ENCODE assay signal across 8 cellular contexts in the genomic region with DNA sequence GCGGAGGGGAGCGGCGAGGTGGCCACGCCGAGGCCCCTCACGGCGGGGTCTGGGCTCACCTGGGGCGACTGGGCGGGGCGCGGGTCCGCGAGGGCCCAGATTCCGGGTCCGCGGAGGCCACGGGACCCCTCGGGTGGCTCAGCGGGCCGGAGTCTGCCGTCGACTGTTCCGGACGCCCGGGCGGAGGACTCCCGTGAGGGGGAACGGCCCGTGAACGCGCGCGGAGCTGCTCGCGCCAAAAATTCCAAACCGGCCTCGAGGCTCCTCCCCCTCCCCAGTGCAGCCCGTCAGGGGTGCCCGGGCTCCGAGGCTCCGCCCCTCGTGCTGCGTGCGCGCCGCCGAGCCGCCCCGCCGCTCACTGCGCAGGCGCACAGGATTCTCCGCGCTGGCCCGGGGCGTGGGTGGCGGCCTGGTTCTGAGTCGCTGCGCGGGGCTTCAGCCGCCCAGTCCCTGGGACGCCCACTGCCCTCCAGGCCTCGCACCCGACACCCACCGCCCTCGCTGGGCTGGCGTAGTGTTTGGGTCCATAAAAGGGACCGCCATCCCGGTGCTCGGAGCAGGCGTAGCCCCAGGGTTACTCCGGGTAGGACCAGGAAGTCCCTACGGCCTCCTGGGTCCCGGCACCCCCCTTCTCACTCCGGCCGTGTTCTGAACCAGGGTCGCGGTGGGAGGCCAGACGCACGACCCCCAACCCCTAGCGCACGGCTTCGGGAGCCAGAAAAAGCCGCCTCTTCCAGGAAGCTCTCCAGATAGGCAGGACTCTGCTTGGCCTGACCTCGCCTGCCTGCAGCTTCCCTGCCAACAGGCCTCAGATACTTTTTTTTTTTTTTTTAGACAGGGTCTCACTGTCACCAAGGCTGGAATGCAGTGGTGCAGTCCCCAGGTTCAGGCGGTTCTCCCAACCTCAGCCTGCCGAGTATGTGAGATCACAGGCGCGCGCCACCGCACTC. TPM values are rescaled to one million over a fixed set of nuclear protein-coding genes. Genes with fewer than 3 reads are reported as not detected.
DNase-seq lines count a peak whose midpoint lies in the region; ATAC-seq and TF ChIP-seq lines count a peak whose summit lies in the region.

A gene (minus strand): TSS at position 220 of the 950 bp plus-strand sequence. CDS start 789 bp downstream, outside the sequence.

- H3K9ac ChIP-seq in mucosa of stomach (ENCODE audit: low read length): peak within 1 kb of the TSS; percentile 94

- CTCF ChIA-PET in PC-9 (lab: Charles Lee): interaction anchor here (0.6 kb wide), 1 partner anchor 44 kb away, joined by 9 read pairs; no protein-coding TSS in a partner anchor

- peaks cover 28% of the 10 kb centered on the region; the same call in 1 of the 2 replicates for H3F3A ChIP-seq in PC-9 (ENCODE audit: insufficient read depth, low read depth)

- peak; percentile 60 for ATAC-seq in GM21526 (IDR thresholded peaks at IDR 0.05; ENCODE audit: low FRiP score, unreplicated experiment)

- H3K9me3 ChIP-seq in PC-9 (ENCODE audit: insufficient read depth, low read depth) (no peaks in the 10 kb centered on the region), esophagus (ENCODE audit: control insufficient read depth in 2 of 2, insufficient read depth in 1 of 2, low read depth in 1 of 2, low read length in 1 of 2) (no peaks in the 10 kb centered on the region), mucosa of stomach (ENCODE audit: control insufficient read depth, low read length) (no peaks in the 10 kb centered on the region)

- TSS peak; percentile 75 for BruUV-seq in PC-9 (replicated peaks; lab: Mats Ljungman, UMichigan)

- H2AFZ ChIP-seq in PC-9: peak within 1 kb of the TSS; percentile 98

- H3K9me2 ChIP-seq in PC-9 (ENCODE audit: insufficient read depth): no peaks in the 10 kb centered on the region

- no peaks in the 10 kb centered on the region for H3K27me3 ChIP-seq in PC-9 (ENCODE audit: insufficient read depth, low read depth)
- H3K27me3 ChIP-seq in esophagus (ENCODE audit: control insufficient read depth in 1 of 2, insufficient read depth in 2 of 2, low read length in 2 of 2): no peaks in the 10 kb centered on the region
- peaks cover 6% of the 10 kb centered on the region for H3K27me3 ChIP-seq in mucosa of stomach (ENCODE audit: control insufficient read depth, insufficient read depth, low read length)

- H3K4me1 Mint-ChIP-seq in activated T-cell treated with anti-CD3 and anti-CD28 coated beads, Interleukin-2, amount 50 U/mL, for 24 hours (ENCODE audit: low read depth): peaks cover 33% of the 10 kb centered on the region

- H3K27ac Mint-ChIP-seq in activated T-cell treated with anti-CD3 and anti-CD28 coated beads, Interleukin-2, amount 50 U/mL, for 24 hours: peak within 1 kb of the TSS; percentile 88

- H3K36me3 ChIP-seq in PC-9 (ENCODE audit: low read depth) (no peaks in the 10 kb centered on the region), esophagus (ENCODE audit: control insufficient read depth in 2 of 2, insufficient read depth in 2 of 2, low read length in 1 of 2) (peaks cover 0 to 2% of the 10 kb centered on the region in 2 donors), mucosa of stomach (ENCODE audit: control insufficient read depth, insufficient read depth, low read length) (no peaks in the 10 kb centered on the region)

- peaks cover 40% of the 10 kb centered on the region for H3K36me3 Mint-ChIP-seq in activated T-cell treated with anti-CD3 and anti-CD28 coated beads, Interleukin-2, amount 50 U/mL, for 24 hours (ENCODE audit: low read depth)

- H3K4me1 ChIP-seq in PC-9 (replicated peaks; ENCODE audit: insufficient read depth): peaks cover 22% of the 10 kb centered on the region
- peaks cover 0 to 6% of the 10 kb centered on the region in 2 donors for H3K4me1 ChIP-seq in esophagus (ENCODE audit: control insufficient read depth in 2 of 2, insufficient read depth in 2 of 2, low read length in 1 of 2)
- H3K4me1 ChIP-seq in mucosa of stomach (ENCODE audit: control insufficient read depth, insufficient read depth, low read length): peaks cover 33% of the 10 kb centered on the region

- H3K4me3 ChIP-seq in PC-9: peak within 1 kb of the TSS; percentile 80
- H3K4me3 ChIP-seq in esophagus (ENCODE audit: low read depth in 1 of 2, low read length in 2 of 2): peak within 1 kb of the TSS; percentile 67 to 85
- H3K4me3 ChIP-seq in mucosa of stomach (ENCODE audit: low read length): peak within 1 kb of the TSS; percentile 47

- H3K27me3 Mint-ChIP-seq in activated T-cell treated with anti-CD3 and anti-CD28 coated beads, Interleukin-2, amount 50 U/mL, for 24 hours: peaks cover 3% of the 10 kb centered on the region

- DNase-seq in DMS 273 treated with DMSO at 0.1 percent for 48 hours (lab: John Stamatoyannopoulos, UW) (peak; percentile 41), HuH-7.5 (ENCODE audit: low spot score) (peak; percentile 99), PC-9 (peak; percentile 63 to 98)
- peak; percentile 98 for DNase-seq in activated T-cell treated with anti-CD3 and anti-CD28 coated beads, Interleukin-2, amount 50 U/mL, for 24 hours
- DNase-seq in stimulated activated CD8-positive, alpha-beta memory T cell treated with anti-CD3 and anti-CD28 coated beads, Interleukin-4, amount 100 ng/mL, for 48 hours: peak; percentile 97

- intact Hi-C loops in PC-9 (cut with micrococcal nuclease; ENCODE audit: unreplicated experiment): loop anchor here (2.0 kb wide), 1 partner anchor 42 kb away; a partner anchor contains a TSS

- peaks cover 10% of the 10 kb centered on the region for H3K79me2 ChIP-seq in PC-9 (ENCODE audit: low read depth)

- H3K4me2 ChIP-seq in PC-9: peak within 1 kb of the TSS; percentile 86

- H3K4me3 Mint-ChIP-seq in activated T-cell treated with anti-CD3 and anti-CD28 coated beads, Interleukin-2, amount 50 U/mL, for 24 hours: peak within 1 kb of the TSS; percentile 90

- WGBS in esophagus, 2 donors: 6 to 9% methylated on average over 61 to 91 of the region's 91 CpGs

- H3K27ac ChIP-seq in PC-9 (peak within 1 kb of the TSS; percentile 36; the same call in 1 of the 2 replicates), esophagus (ENCODE audit: low read depth in 2 of 2, low read length in 1 of 2) (peak within 1 kb of the TSS; percentile 85 to 86)

- H3K9me3 Mint-ChIP-seq in activated T-cell treated with anti-CD3 and anti-CD28 coated beads, Interleukin-2, amount 50 U/mL, for 24 hours: no peaks in the 10 kb centered on the region

- H4K20me1 ChIP-seq in PC-9 (ENCODE audit: insufficient read depth): no peaks in the 10 kb centered on the region; the same call in 1 of the 2 replicates

- POLR2A ChIA-PET in PC-9 (lab: Charles Lee; ENCODE audit: unreplicated experiment): interaction anchor here (0.6 to 1.0 kb wide), 3 partner anchors 8 to 101 kb away, joined by 3 to 7 read pairs (median 5); no protein-coding TSS in a partner anchor

- TF ChIP-seq CTCF in PC-9 (conservative IDR thresholded peaks at IDR 0.05): no peak

RNA-seq across cellular contexts. Expression of the gene that starts here (rescaled TPM):
- total RNA-seq in PC-9 (2021): 105 and 112 TPM in 2 replicates
- polyA plus RNA-seq in esophagus: 10 to 100 TPM; 20.7 to 22.3 TPM

Comparison
In these comparisons a context has a peak if more than half of its experiments do, and no peak if none do; other contexts are left out.
1. Peak in every context shown above with its lines: DNase-seq, ATAC-seq, H3K4me3 ChIP-seq and H3K27ac ChIP-seq.
2. DNase-seq: peak in every context shown above with its lines; median percentile 99 in HuH-7.5; 98 in activated T-cell treated with anti-CD3 and anti-CD28 coated beads, Interleukin-2, amount 50 U/mL, for 24 hours; 97 in stimulated activated CD8-positive, alpha-beta memory T cell treated with anti-CD3 and anti-CD28 coated beads, Interleukin-4, amount 100 ng/mL, for 48 hours; 80 in PC-9; 41 in DMS 273 treated with DMSO at 0.1 percent for 48 hours.